In the genomic region with DNA sequence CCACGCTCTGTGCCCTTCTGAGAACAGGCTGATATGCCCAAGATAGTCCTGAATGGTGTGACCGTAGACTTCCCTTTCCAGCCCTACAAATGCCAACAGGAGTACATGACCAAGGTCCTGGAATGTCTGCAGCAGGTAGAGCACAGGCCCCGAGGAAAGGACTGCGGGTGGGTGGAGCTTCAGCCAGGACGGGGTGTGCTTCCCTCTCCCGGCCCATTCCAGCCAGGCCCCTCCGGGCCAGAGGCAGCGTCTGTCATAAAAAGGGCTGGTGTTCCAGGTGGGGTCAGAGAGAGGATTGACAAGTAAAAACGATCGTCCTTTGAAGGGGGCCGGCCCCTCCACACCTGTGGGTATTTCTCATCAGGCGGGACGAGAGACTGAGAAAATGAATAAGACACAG, we compare ENCODE assay signal across 8 cellular contexts. TPM values are rescaled to one million over a fixed set of nuclear protein-coding genes. Genes with fewer than 3 reads are reported as not detected.
DNase-seq lines count a peak whose midpoint lies in the region; ATAC-seq and TF ChIP-seq lines count a peak whose summit lies in the region.

No MANE protein-coding gene starts in this region.

- peaks cover 26% of the 10 kb centered on the region for H3K4me1 ChIP-seq in CD8-positive, alpha-beta T cell (ENCODE audit: insufficient read depth, low read length)
- peaks cover 12% of the 10 kb centered on the region for H3K4me1 ChIP-seq in OCI-LY3 (ENCODE audit: low read length)
- peaks cover 10% of the 10 kb centered on the region for H3K4me1 ChIP-seq in ovary (ENCODE audit: insufficient read depth)

- H3K4me1 Mint-ChIP-seq in CD8-positive, alpha-beta T cell (ENCODE audit: low read depth), result peaks cover 29% of the 10 kb centered on the region

- in situ Hi-C loops in ACHN (cut with HindIII; ENCODE audit: low pct_ligation_motif_present, low pct_unique_long_range_greater_than_20kb, low sequenced_read_pairs), result no loop called here

- no peaks in the 10 kb centered on the region for H3K27me3 ChIP-seq in CD8-positive, alpha-beta T cell (ENCODE audit: insufficient read depth, low read length)
- H3K27me3 ChIP-seq in OCI-LY3 (ENCODE audit: low read depth, low read length) (no peaks in the 10 kb centered on the region), ovary (no peaks in the 10 kb centered on the region)

- H3K9me3 Mint-ChIP-seq in CD8-positive, alpha-beta T cell, result no peaks in the 10 kb centered on the region

- peaks cover 28% of the 10 kb centered on the region for H3K36me3 Mint-ChIP-seq in CD8-positive, alpha-beta T cell

- H3K9me3 ChIP-seq in CD8-positive, alpha-beta T cell (ENCODE audit: low read length), result no peaks in the 10 kb centered on the region
- H3K9me3 ChIP-seq in OCI-LY3 (ENCODE audit: insufficient read depth, low read length) (no peaks in the 10 kb centered on the region), ovary (no peaks in the 10 kb centered on the region)

- peak overlapping the region; percentile 74; the same call in 1 of the 2 replicates for H3K9ac ChIP-seq in OCI-LY3 (ENCODE audit: low read length)

- POLR2A ChIA-PET in CD8-positive, alpha-beta T cell (lab: Charles Lee), result interaction anchor here (2.0 kb wide), 1 partner anchor 77 kb away, joined by 10 read pairs; the partner anchor contains the start of gene LIME1

- CTCF ChIA-PET in CD8-positive, alpha-beta T cell (lab: Charles Lee), result no interaction called here

- no peak for TF ChIP-seq POLR2A in ovary (IDR thresholded peaks at IDR 0.05)

- no peak for TF ChIP-seq EP300 in ovary (IDR thresholded peaks at IDR 0.05)

- H3K4me3 Mint-ChIP-seq in CD8-positive, alpha-beta T cell, result peak overlapping the region; percentile 93

- intact Hi-C loops in CD8-positive, alpha-beta T cell (cut with DNase I, micrococcal nuclease), result loop anchor here (2.0 to 5.0 kb wide), 4 partner anchors 17 to 323 kb away; partner anchors contain the start of genes PRPF6 (in 2 of the 2), LIME1 (in 1 of the 2) and SLC2A4RG (in 1 of the 2)
- intact Hi-C loops in ovary (cut with DNase I), result no loop called here

- 52 to 61% (median 52%) methylated on average over 13 of the region's 13 CpGs for WGBS in ovary, 3 donors

- no peaks in the 10 kb centered on the region for H3K27me3 Mint-ChIP-seq in CD8-positive, alpha-beta T cell (ENCODE audit: low read depth)

- H3K27ac ChIP-seq in CD8-positive, alpha-beta T cell (ENCODE audit: low read depth, low read length), result no peak overlapping the region
- H3K27ac ChIP-seq in OCI-LY3 (ENCODE audit: low read length), result no peak overlapping the region
- no peak overlapping the region for H3K27ac ChIP-seq in ovary

- no peak overlapping the region for H2AFZ ChIP-seq in OCI-LY3 (ENCODE audit: low read depth, low read length)

- no peak for ATAC-seq in CD8-positive, alpha-beta T cell
- no peak for ATAC-seq in GM21526 (IDR thresholded peaks at IDR 0.05; ENCODE audit: low FRiP score, unreplicated experiment)
- no peak for ATAC-seq in HG03039 (IDR thresholded peaks at IDR 0.05; ENCODE audit: unreplicated experiment)

- no peaks in the 10 kb centered on the region for H4K20me1 ChIP-seq in OCI-LY3 (ENCODE audit: insufficient read depth, low read length)

- peak overlapping the region; percentile 89 for H3K4me2 ChIP-seq in OCI-LY3 (ENCODE audit: low read length)

- H3K27ac Mint-ChIP-seq in CD8-positive, alpha-beta T cell, result no peak overlapping the region

- H3K4me3 ChIP-seq in CD8-positive, alpha-beta T cell (ENCODE audit: low read depth, low read length), result no peak overlapping the region
- peak overlapping the region; percentile 90 for H3K4me3 ChIP-seq in OCI-LY3 (ENCODE audit: low read length)
- peak overlapping the region; percentile 93 for H3K4me3 ChIP-seq in epithelial cell of esophagus (ENCODE audit: low read length)
- peak overlapping the region; percentile 68 for H3K4me3 ChIP-seq in ovary

- H3K36me3 ChIP-seq in CD8-positive, alpha-beta T cell (ENCODE audit: insufficient read depth, low read length), result no peaks in the 10 kb centered on the region
- peaks cover 4% of the 10 kb centered on the region for H3K36me3 ChIP-seq in OCI-LY3 (replicated peaks; ENCODE audit: low read depth, low read length)
- no peaks in the 10 kb centered on the region for H3K36me3 ChIP-seq in ovary

- H3K79me2 ChIP-seq in OCI-LY3 (ENCODE audit: low read length), result peaks cover 11% of the 10 kb centered on the region

- no peak for DNase-seq in CD8-positive, alpha-beta T cell
- DNase-seq in epithelial cell of esophagus (ENCODE audit: low read depth), result no peak
- peak in 2 of 5 donors; percentile 30 to 47 for DNase-seq in ovary
- no peak for DNase-seq in KG1 (lab: John Stamatoyannopoulos, UW)
- DNase-seq in ACHN, result no peak

- TF ChIP-seq CTCF in CD8-positive, alpha-beta T cell (IDR thresholded peaks at IDR 0.05), result no peak
- TF ChIP-seq CTCF in OCI-LY3 (IDR thresholded peaks at IDR 0.05; ENCODE audit: low read depth, low read length) (no peak), epithelial cell of esophagus (IDR thresholded peaks at IDR 0.05; ENCODE audit: insufficient read depth, low read depth, low read length, missing control alignments) (no peak), ovary (IDR thresholded peaks at IDR 0.05) (no peak)

RNA-seq across cellular contexts. Expression of gene RTEL1, which starts 1.3 kb away (rescaled TPM):
- 10 to 100 TPM; 21.4 to 24.9 TPM for total RNA-seq in CD8-positive, alpha-beta T cell
- total RNA-seq in ovary, result 10 to 100 TPM; 17.0 to 44.2 (median 24.1) TPM
- 10 to 100 TPM in 1 of 2 donors, 1 to 10 TPM in 1; 6.2 to 11.9 TPM for polyA plus RNA-seq in ovary

RNA-seq across cellular contexts. Expression of gene STMN3, which starts 6.1 kb away (rescaled TPM):
- 10 to 100 TPM; 64.2 to 65.9 TPM for total RNA-seq in CD8-positive, alpha-beta T cell
- total RNA-seq in ovary, result 10 to 100 TPM; 17.3 to 91.1 (median 58.7) TPM
- polyA plus RNA-seq in ovary, result 10 to 100 TPM in 1 of 2 donors, 1 to 10 TPM in 1; 7.4 to 62.1 TPM

RNA-seq across cellular contexts. Expression of gene GMEB2, which starts 32.5 kb away (rescaled TPM):
- 10 to 100 TPM; 31.4 to 33.8 TPM for total RNA-seq in CD8-positive, alpha-beta T cell
- 10 to 100 TPM in 3 of 7 donors, 1 to 10 TPM in 4; 9.1 to 14.7 (median 9.7) TPM for total RNA-seq in ovary
- polyA plus RNA-seq in ovary, result 1 to 10 TPM; 4.1 to 8.6 TPM

RNA-seq across cellular contexts. Expression of gene TNFRSF6B, which starts 37.1 kb away (rescaled TPM):
- total RNA-seq in CD8-positive, alpha-beta T cell, result 1 to 10 TPM; 2.0 to 3.0 TPM
- 1 to 10 TPM; 2.0 to 6.4 (median 4.1) TPM for total RNA-seq in ovary
- polyA plus RNA-seq in ovary, result 1 to 10 TPM in 1 of 2 donors, not detected in 1; 7.0 TPM

RNA-seq across cellular contexts. Expression of gene ARFRP1, which starts 48.4 kb away (rescaled TPM):
- 10 to 100 TPM; 25.1 to 28.6 TPM for total RNA-seq in CD8-positive, alpha-beta T cell
- total RNA-seq in ovary, result 10 to 100 TPM; 25.6 to 59.5 (median 47.4) TPM
- polyA plus RNA-seq in ovary, result 10 to 100 TPM; 15.3 to 38.5 TPM

Comparison
In these comparisons a context has a peak if more than half of its experiments do, and no peak if none do; other contexts are left out.
1. intact Hi-C loops: an anchor here in CD8-positive, alpha-beta T cell (2.0 to 5.0 kb wide); none called in ovary.